ENCODE assay signal across 23 cellular contexts in the genomic region with DNA sequence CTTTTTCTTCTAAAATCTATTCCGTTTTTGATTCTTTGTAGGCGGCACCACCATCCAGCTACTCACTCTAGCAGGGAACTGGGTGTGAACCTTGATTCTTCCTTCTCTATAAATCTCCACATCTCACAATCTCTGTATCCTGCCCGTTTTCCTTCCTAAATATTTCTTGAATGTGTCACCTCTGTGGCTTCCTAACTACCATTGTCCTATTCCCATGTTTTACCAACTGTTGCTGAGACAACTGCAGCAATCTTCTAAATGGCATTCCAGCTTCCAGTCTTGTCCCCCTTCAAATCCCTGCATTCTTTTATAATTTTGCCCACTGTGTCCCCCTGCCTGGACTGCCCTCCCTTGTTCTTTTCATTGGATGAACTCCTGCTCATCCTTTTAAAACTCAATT.
A peak's percentile ranks its signal among the peaks of the same experiment; 100 is the strongest.
DNase-seq lines count a peak whose midpoint lies in the region; ATAC-seq, FAIRE-seq and TF ChIP-seq lines count a peak whose summit lies in the region.
"Had no signal": no experiment of that assay in that cellular context is flagged by ENCODE, and none has a peak within 500 bp of the region (broad histone marks: within the 10 kb centered on the region; RNA-seq: fewer than 3 reads in every experiment).

No MANE protein-coding gene starts in this region.

- ATAC-seq in A549 (no peak; a peak in 2 of 6 replicates), HG02884 (IDR thresholded peaks at IDR 0.05; ENCODE audit: unreplicated experiment) (no peak), HG02588 (IDR thresholded peaks at IDR 0.05; ENCODE audit: unreplicated experiment) (no peak)
- ATAC-seq: activated T-cell treated with anti-CD3 and anti-CD28 coated beads, Interleukin-2, amount 50 U/mL, for 4 hours; CD8-positive, alpha-beta T cell had no signal

- H3K4me3 ChIP-seq in A549 (no peak overlapping the region), brain microvascular endothelial cell (ENCODE audit: low read depth, low read length) (no peak overlapping the region), kidney epithelial cell (ENCODE audit: low read depth, low read length) (no peak overlapping the region)
- H3K4me3 ChIP-seq: lung, stomach, vagina had no signal

- no peak for TF ChIP-seq EP300 in A549 (IDR thresholded peaks at IDR 0.05)

- FAIRE-seq in A549 (lab: Jason Lieb, UNC): no peak
- FAIRE-seq: GM12891 had no signal

- CTCF ChIA-PET in A549 (lab: Yijun Ruan, JAX): no interaction called here

- peak overlapping the region; percentile 21; the same call in 1 of the 3 replicates for H3K4me2 ChIP-seq in A549

- TF ChIP-seq CTCF in A549 (IDR thresholded peaks at IDR 0.05) (no peak), brain microvascular endothelial cell (IDR thresholded peaks at IDR 0.05; ENCODE audit: low read depth, low read length, missing control alignments) (no peak), kidney epithelial cell (IDR thresholded peaks at IDR 0.05; ENCODE audit: insufficient read depth, low read length, poor library complexity, severe bottlenecking) (no peak), GM20000 (IDR thresholded peaks at IDR 0.05; ENCODE audit: extremely low read depth, missing control alignments) (no peak)

- WGBS in A549 (ENCODE audit: missing lambda C conversion rate): 61% methylated on average over 3 of the region's 3 CpGs

- DNase-seq in A549 (ENCODE audit: low read depth in 1 of 2, low spot score in 1 of 2) (no peak), HT-29 (ENCODE audit: low spot score) (peak; percentile 9), brain microvascular endothelial cell (peak; percentile 10), kidney epithelial cell (ENCODE audit: low read depth) (peak; percentile 2), GM20000 (ENCODE audit: low spot score) (no peak)
- DNase-seq in NK-92 treated with Interleukin-12 subunit alpha and Interleukin-12 subunit beta, amount 100 ng/mL, for 24 hours (lab: John Stamatoyannopoulos, UW): no peak
- DNase-seq: activated CD4-positive, alpha-beta T cell treated with anti-CD3 and anti-CD28 coated beads, Interleukin-2, amount 50 U/mL, for 1 hour; activated naive CD8-positive, alpha-beta T cell treated with anti-CD3 and anti-CD28 coated beads, Interleukin-2, amount 10 ng/mL, durations not matched to agents 7 days and 5 days; activated T-cell treated with anti-CD3 and anti-CD28 coated beads, Interleukin-2, amount 50 U/mL, for 4 hours; CD8-positive, alpha-beta T cell; central memory CD4-positive, alpha-beta T cell; foreskin melanocyte; MM.1S; NCI-H187 treated with DMSO at 0.1 percent for 48 hours; NCI-H524; nephron progenitor cell; stomach; T1000 had no signal

- H3K27me3 ChIP-seq in brain microvascular endothelial cell (replicated peaks) (no peaks in the 10 kb centered on the region), kidney epithelial cell (ENCODE audit: control insufficient read depth, insufficient read depth, low read length) (no peaks in the 10 kb centered on the region)
- H3K27me3 ChIP-seq: stomach, vagina had no signal

- POLR2A ChIA-PET in A549 (lab: Yijun Ruan, JAX): no interaction called here

- H3K36me3 ChIP-seq in brain microvascular endothelial cell (replicated peaks) (no peaks in the 10 kb centered on the region), kidney epithelial cell (ENCODE audit: control insufficient read depth, insufficient read depth, low read length) (no peaks in the 10 kb centered on the region)
- H3K36me3 ChIP-seq: stomach, vagina had no signal

- TF ChIP-seq POLR2A in A549 (IDR thresholded peaks at IDR 0.05; ENCODE audit: low read length): no peak

- no peak for TF ChIP-seq RAD21 in A549 (conservative IDR thresholded peaks at IDR 0.05 in 1 of 2, IDR thresholded peaks at IDR 0.05 in 1 of 2)

- in situ Hi-C loops in brain microvascular endothelial cell (cut with HindIII; ENCODE audit: low pct_ligation_motif_present, low sequenced_read_pairs): no loop called here

- H3K27ac ChIP-seq in A549 (no peak overlapping the region), brain microvascular endothelial cell (no peak overlapping the region)
- H3K27ac ChIP-seq: stomach, vagina had no signal

- peaks cover 10% of the 10 kb centered on the region; the same call in 1 of the 3 replicates for H3K4me1 ChIP-seq in A549
- H3K4me1 ChIP-seq: stomach, vagina had no signal

- no peaks in the 10 kb centered on the region for H3K9me3 ChIP-seq in A549
- H3K9me3 ChIP-seq: vagina had no signal

TF ChIP-seq in A549, 52 proteins besides CTCF, POLR2A, EP300 and RAD21:
- no peak for TF ChIP-seq MAZ (IDR thresholded peaks at IDR 0.05; ENCODE audit: borderline replicate concordance, low read depth, low read length)
- TF ChIP-seq PHF8 (IDR thresholded peaks at IDR 0.05; ENCODE audit: borderline replicate concordance, low read depth): no peak
- TF ChIP-seq CBX2 (IDR thresholded peaks at IDR 0.05; ENCODE audit: borderline replicate concordance, low read depth): no peak
- no peak for TF ChIP-seq ZFP36 (IDR thresholded peaks at IDR 0.05; ENCODE audit: borderline replicate concordance, partially characterized antibody)
- no peak for TF ChIP-seq NR3C1 (IDR thresholded peaks at IDR 0.05)
- TF ChIP-seq ZSCAN20 (CRISPR knock-in tag; IDR thresholded peaks at IDR 0.05): no peak
- TF ChIP-seq, protein P1, sequence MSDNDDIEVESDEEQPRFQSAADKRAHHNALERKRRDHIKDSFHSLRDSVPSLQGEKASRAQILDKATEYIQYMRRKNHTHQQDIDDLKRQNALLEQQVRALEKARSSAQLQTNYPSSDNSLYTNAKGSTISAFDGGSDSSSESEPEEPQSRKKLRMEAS (IDR thresholded peaks at IDR 0.05): no peak
- TF ChIP-seq CHD4 (IDR thresholded peaks at IDR 0.05; ENCODE audit: borderline replicate concordance): no peak
- TF ChIP-seq CHD2 (IDR thresholded peaks at IDR 0.05; ENCODE audit: low read length, partially characterized antibody): no peak
- no peak for TF ChIP-seq ZNF302 (CRISPR knock-in tag; IDR thresholded peaks at IDR 0.05)
- no peak for TF ChIP-seq NPAS2 (CRISPR knock-in tag; IDR thresholded peaks at IDR 0.05; ENCODE audit: borderline replicate concordance)
- no peak for TF ChIP-seq KDM5A (IDR thresholded peaks at IDR 0.05)
- no peak for TF ChIP-seq RARB (CRISPR knock-in tag; IDR thresholded peaks at IDR 0.05)
- TF ChIP-seq, protein P2, sequence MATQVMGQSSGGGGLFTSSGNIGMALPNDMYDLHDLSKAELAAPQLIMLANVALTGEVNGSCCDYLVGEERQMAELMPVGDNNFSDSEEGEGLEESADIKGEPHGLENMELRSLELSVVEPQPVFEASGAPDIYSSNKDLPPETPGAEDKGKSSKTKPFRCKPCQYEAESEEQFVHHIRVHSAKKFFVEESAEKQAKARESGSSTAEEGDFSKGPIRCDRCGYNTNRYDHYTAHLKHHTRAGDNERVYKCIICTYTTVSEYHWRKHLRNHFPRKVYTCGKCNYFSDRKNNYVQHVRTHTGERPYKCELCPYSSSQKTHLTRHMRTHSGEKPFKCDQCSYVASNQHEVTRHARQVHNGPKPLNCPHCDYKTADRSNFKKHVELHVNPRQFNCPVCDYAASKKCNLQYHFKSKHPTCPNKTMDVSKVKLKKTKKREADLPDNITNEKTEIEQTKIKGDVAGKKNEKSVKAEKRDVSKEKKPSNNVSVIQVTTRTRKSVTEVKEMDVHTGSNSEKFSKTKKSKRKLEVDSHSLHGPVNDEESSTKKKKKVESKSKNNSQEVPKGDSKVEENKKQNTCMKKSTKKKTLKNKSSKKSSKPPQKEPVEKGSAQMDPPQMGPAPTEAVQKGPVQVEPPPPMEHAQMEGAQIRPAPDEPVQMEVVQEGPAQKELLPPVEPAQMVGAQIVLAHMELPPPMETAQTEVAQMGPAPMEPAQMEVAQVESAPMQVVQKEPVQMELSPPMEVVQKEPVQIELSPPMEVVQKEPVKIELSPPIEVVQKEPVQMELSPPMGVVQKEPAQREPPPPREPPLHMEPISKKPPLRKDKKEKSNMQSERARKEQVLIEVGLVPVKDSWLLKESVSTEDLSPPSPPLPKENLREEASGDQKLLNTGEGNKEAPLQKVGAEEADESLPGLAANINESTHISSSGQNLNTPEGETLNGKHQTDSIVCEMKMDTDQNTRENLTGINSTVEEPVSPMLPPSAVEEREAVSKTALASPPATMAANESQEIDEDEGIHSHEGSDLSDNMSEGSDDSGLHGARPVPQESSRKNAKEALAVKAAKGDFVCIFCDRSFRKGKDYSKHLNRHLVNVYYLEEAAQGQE (IDR thresholded peaks at IDR 0.05): no peak
- no peak for TF ChIP-seq HOXB13 (CRISPR knock-in tag; IDR thresholded peaks at IDR 0.05; ENCODE audit: low read depth)
- TF ChIP-seq, protein P3, sequence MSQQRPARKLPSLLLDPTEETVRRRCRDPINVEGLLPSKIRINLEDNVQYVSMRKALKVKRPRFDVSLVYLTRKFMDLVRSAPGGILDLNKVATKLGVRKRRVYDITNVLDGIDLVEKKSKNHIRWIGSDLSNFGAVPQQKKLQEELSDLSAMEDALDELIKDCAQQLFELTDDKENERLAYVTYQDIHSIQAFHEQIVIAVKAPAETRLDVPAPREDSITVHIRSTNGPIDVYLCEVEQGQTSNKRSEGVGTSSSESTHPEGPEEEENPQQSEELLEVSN (IDR thresholded peaks at IDR 0.05; ENCODE audit: borderline replicate concordance, low read depth): no peak
- no peak for TF ChIP-seq HOXA7 (CRISPR knock-in tag; IDR thresholded peaks at IDR 0.05)
- TF ChIP-seq, protein P4, sequence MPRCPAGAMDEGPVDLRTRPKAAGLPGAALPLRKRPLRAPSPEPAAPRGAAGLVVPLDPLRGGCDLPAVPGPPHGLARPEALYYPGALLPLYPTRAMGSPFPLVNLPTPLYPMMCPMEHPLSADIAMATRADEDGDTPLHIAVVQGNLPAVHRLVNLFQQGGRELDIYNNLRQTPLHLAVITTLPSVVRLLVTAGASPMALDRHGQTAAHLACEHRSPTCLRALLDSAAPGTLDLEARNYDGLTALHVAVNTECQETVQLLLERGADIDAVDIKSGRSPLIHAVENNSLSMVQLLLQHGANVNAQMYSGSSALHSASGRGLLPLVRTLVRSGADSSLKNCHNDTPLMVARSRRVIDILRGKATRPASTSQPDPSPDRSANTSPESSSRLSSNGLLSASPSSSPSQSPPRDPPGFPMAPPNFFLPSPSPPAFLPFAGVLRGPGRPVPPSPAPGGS (IDR thresholded peaks at IDR 0.05): no peak
- TF ChIP-seq, protein P5, sequence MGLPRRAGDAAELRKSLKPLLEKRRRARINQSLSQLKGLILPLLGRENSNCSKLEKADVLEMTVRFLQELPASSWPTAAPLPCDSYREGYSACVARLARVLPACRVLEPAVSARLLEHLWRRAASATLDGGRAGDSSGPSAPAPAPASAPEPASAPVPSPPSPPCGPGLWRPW (IDR thresholded peaks at IDR 0.05): no peak

Comparison
In these comparisons a context has a peak if more than half of its experiments do, and no peak if none do; other contexts are left out.
1. DNase-seq: peak in HT-29 (single experiment), brain microvascular endothelial cell (single experiment) and kidney epithelial cell (single experiment); none in A549 (0 of 2), NK-92 treated with Interleukin-12 subunit alpha and Interleukin-12 subunit beta, amount 100 ng/mL, for 24 hours (single experiment) and GM20000 (single experiment).